9 cellular contexts compared by ENCODE assay signal in the genomic region with DNA sequence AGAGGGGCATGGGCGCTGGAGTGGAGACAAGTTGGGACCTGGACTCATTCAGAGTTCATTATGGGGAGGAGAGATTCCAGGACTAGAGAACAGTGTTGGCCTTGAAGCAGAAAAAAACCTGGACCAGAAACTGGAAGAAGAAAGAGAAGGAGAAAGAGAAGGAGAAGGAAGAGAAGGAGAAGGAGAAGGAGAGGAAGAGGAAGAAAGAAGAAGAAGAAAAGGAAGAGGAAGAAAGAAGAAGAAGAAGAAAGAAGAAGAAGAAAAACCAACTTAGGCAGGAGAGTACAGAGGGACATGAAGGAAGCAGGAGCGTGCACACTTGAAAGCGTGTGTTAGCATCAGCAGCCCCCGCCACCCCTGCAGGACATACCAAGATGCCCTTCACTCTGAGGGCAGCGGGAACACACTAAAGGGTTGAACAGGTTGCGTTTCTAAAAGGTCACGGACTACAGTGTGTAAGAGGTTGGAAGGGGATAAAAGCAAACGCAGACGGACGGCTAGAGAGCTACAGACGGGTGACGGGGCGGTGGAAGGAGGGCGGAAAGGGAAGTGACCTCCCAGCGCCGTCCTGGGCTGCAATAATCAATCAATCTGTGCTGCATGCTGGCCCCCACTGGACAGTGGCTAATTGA.
DNase-seq lines count a peak whose midpoint lies in the region; ATAC-seq, FAIRE-seq and TF ChIP-seq lines count a peak whose summit lies in the region.
"Had no signal": no experiment of that assay in that cellular context is flagged by ENCODE, and none has a peak within 500 bp of the region (broad histone marks: within the 10 kb centered on the region; RNA-seq: fewer than 3 reads in every experiment).

No MANE protein-coding gene starts in this region.

- H3K4me2 ChIP-seq in keratinocyte (ENCODE audit: control insufficient read depth, extremely low read depth, insufficient read depth, low read depth, low read length): peak overlapping the region; percentile 82

- peak overlapping the region; percentile 13 for H3K4me3 Mint-ChIP-seq in activated CD4-positive, alpha-beta memory T cell treated with anti-CD3 and anti-CD28 coated beads for 36 hours
- no peak overlapping the region for H3K4me3 Mint-ChIP-seq in activated CD4-positive, alpha-beta memory T cell treated with anti-CD3 and anti-CD28 coated beads, Interleukin-2, amount 10 ng/mL, durations not matched to agents 7 days and 5 days

- H3K4me3 ChIP-seq in keratinocyte (ENCODE audit: control insufficient read depth in 2 of 3, extremely low read depth in 1 of 3, insufficient read depth in 2 of 3, low read depth in 1 of 3, low read length in 3 of 3) (peak overlapping the region; percentile 31 to 65 (median 42)), subcutaneous abdominal adipose tissue (ENCODE audit: low read depth in 1 of 5, low read length in 5 of 5) (peak overlapping the region; percentile 39 to 50 (median 42))
- H3K4me3 ChIP-seq: SK-N-MC had no signal

- no peaks in the 10 kb centered on the region for H3K9me1 ChIP-seq in keratinocyte (ENCODE audit: control insufficient read depth, extremely low read depth, insufficient read depth, low read length)

- H3K79me2 ChIP-seq in keratinocyte (ENCODE audit: control insufficient read depth, insufficient read depth, low read length): no peaks in the 10 kb centered on the region

- CTCF ChIA-PET in activated CD4-positive, alpha-beta memory T cell treated with anti-CD3 and anti-CD28 coated beads for 36 hours (lab: Charles Lee): no interaction called here
- CTCF ChIA-PET in activated CD4-positive, alpha-beta memory T cell treated with anti-CD3 and anti-CD28 coated beads, Interleukin-2, amount 10 ng/mL, durations not matched to agents 7 days and 5 days (lab: Charles Lee): no interaction called here
- CTCF ChIA-PET in RWPE1 (lab: Yijun Ruan, JAX): interaction anchor here (0.7 kb wide), 2 partner anchors 653 to 886 kb away, joined by 3 to 4 read pairs; no protein-coding TSS in a partner anchor

- peak overlapping the region; percentile 70 for H2AFZ ChIP-seq in keratinocyte (ENCODE audit: control insufficient read depth, low read length)

- H3K9ac ChIP-seq in keratinocyte (ENCODE audit: control insufficient read depth, extremely low read depth, insufficient read depth, low read length) (no peak overlapping the region), subcutaneous abdominal adipose tissue (ENCODE audit: low read length in 5 of 5) (no peak overlapping the region)

- ATAC-seq in SK-N-SH treated with all-trans-retinoic acid at 6 μM for 48 hours (peak; percentile 27; the same call in 2 of the 3 replicates), GM21717 (IDR thresholded peaks at IDR 0.05; ENCODE audit: unreplicated experiment) (no peak)

- POLR2A ChIA-PET in activated CD4-positive, alpha-beta memory T cell treated with anti-CD3 and anti-CD28 coated beads for 36 hours (lab: Charles Lee): no interaction called here
- POLR2A ChIA-PET in activated CD4-positive, alpha-beta memory T cell treated with anti-CD3 and anti-CD28 coated beads, Interleukin-2, amount 10 ng/mL, durations not matched to agents 7 days and 5 days (lab: Charles Lee): no interaction called here
- POLR2A ChIA-PET in RWPE1 (lab: Yijun Ruan, JAX; ENCODE audit: low non-redundant PET): no interaction called here

- H4K20me1 ChIP-seq in keratinocyte (ENCODE audit: control insufficient read depth, extremely low read depth, insufficient read depth, low read length): no peaks in the 10 kb centered on the region

- intact Hi-C loops in activated CD4-positive, alpha-beta memory T cell treated with anti-CD3 and anti-CD28 coated beads for 36 hours (cut with micrococcal nuclease): no loop called here

- dilution Hi-C loops in keratinocyte (cut with MboI; ENCODE audit: extremely low pct_ligation_motif_present, low sequenced_read_pairs): no loop called here

- TF ChIP-seq CTCF in keratinocyte (optimal IDR thresholded peaks at IDR 0.05 in 1 of 3, IDR thresholded peaks at IDR 0.05 in 1 of 3, conservative IDR thresholded peaks at IDR 0.05 in 1 of 3; ENCODE audit: extremely low read depth in 1 of 3, insufficient read depth in 2 of 3, low read length in 3 of 3): no peak
- no peak for TF ChIP-seq CTCF in RWPE1 (conservative IDR thresholded peaks at IDR 0.05; ENCODE audit: low read depth)

- FAIRE-seq in keratinocyte (lab: Jason Lieb, UNC): no peak

- DNase-seq in activated CD4-positive, alpha-beta memory T cell treated with anti-CD3 and anti-CD28 coated beads for 36 hours: no peak
- DNase-seq in activated CD4-positive, alpha-beta memory T cell treated with anti-CD3 and anti-CD28 coated beads, Interleukin-2, amount 10 ng/mL, durations not matched to agents 7 days and 5 days: no peak
- no peak for DNase-seq in keratinocyte (ENCODE audit: low read depth, low spot score)
- no peak for DNase-seq in stimulated activated CD4-positive, alpha-beta T cell treated with anti-CD3 and anti-CD28 coated beads, Interleukin-4, amount 100 ng/mL, for 1 hour
- no peak for DNase-seq in RWPE1 (ENCODE audit: low spot score)

- peaks cover 12% of the 10 kb centered on the region for H3K4me1 Mint-ChIP-seq in activated CD4-positive, alpha-beta memory T cell treated with anti-CD3 and anti-CD28 coated beads for 36 hours (ENCODE audit: low read depth)
- peaks cover 3% of the 10 kb centered on the region for H3K4me1 Mint-ChIP-seq in activated CD4-positive, alpha-beta memory T cell treated with anti-CD3 and anti-CD28 coated beads, Interleukin-2, amount 10 ng/mL, durations not matched to agents 7 days and 5 days

- H3K27ac ChIP-seq in keratinocyte (ENCODE audit: control insufficient read depth, insufficient read depth, low read length) (no peak overlapping the region), subcutaneous abdominal adipose tissue (ENCODE audit: low read depth, low read length) (no peak overlapping the region), RWPE1 (no peak overlapping the region)
- H3K27ac ChIP-seq: SK-N-MC had no signal

- no peaks in the 10 kb centered on the region for H3K9me3 Mint-ChIP-seq in activated CD4-positive, alpha-beta memory T cell treated with anti-CD3 and anti-CD28 coated beads for 36 hours
- H3K9me3 Mint-ChIP-seq in activated CD4-positive, alpha-beta memory T cell treated with anti-CD3 and anti-CD28 coated beads, Interleukin-2, amount 10 ng/mL, durations not matched to agents 7 days and 5 days: no peaks in the 10 kb centered on the region

- H3K36me3 Mint-ChIP-seq in activated CD4-positive, alpha-beta memory T cell treated with anti-CD3 and anti-CD28 coated beads for 36 hours: no peaks in the 10 kb centered on the region
- no peaks in the 10 kb centered on the region for H3K36me3 Mint-ChIP-seq in activated CD4-positive, alpha-beta memory T cell treated with anti-CD3 and anti-CD28 coated beads, Interleukin-2, amount 10 ng/mL, durations not matched to agents 7 days and 5 days (ENCODE audit: low read depth)

- H3K4me1 ChIP-seq in keratinocyte (ENCODE audit: control insufficient read depth, extremely low read depth, insufficient read depth, low read length) (peaks cover 4% of the 10 kb centered on the region), subcutaneous abdominal adipose tissue (ENCODE audit: control insufficient read depth in 5 of 5, insufficient read depth in 5 of 5, low read length in 5 of 5) (peaks cover 0 to 11% (median 10%) of the 10 kb centered on the region in 5 donors)

- H3K27ac Mint-ChIP-seq in activated CD4-positive, alpha-beta memory T cell treated with anti-CD3 and anti-CD28 coated beads for 36 hours: no peak overlapping the region
- no peak overlapping the region for H3K27ac Mint-ChIP-seq in activated CD4-positive, alpha-beta memory T cell treated with anti-CD3 and anti-CD28 coated beads, Interleukin-2, amount 10 ng/mL, durations not matched to agents 7 days and 5 days

- H3K27me3 ChIP-seq in keratinocyte (ENCODE audit: control insufficient read depth, extremely low read depth, insufficient read depth, low read length) (peaks cover 55% of the 10 kb centered on the region), subcutaneous abdominal adipose tissue (ENCODE audit: control insufficient read depth in 5 of 5, insufficient read depth in 4 of 5, low read length in 5 of 5) (peaks cover 17 to 38% (median 34%) of the 10 kb centered on the region in 5 donors)

- H3K36me3 ChIP-seq in keratinocyte (ENCODE audit: control insufficient read depth in 2 of 2, extremely low read depth in 1 of 2, insufficient read depth in 2 of 2, low read length in 2 of 2) (no peaks in the 10 kb centered on the region), subcutaneous abdominal adipose tissue (ENCODE audit: control insufficient read depth in 5 of 5, insufficient read depth in 5 of 5, low read length in 5 of 5) (no peaks in the 10 kb centered on the region)

- no peaks in the 10 kb centered on the region for H3K9me3 ChIP-seq in keratinocyte (ENCODE audit: control insufficient read depth, low read depth, low read length)
- peaks cover 0 to 3% (median 0%) of the 10 kb centered on the region in 5 donors for H3K9me3 ChIP-seq in subcutaneous abdominal adipose tissue (ENCODE audit: control insufficient read depth in 5 of 5, low read length in 5 of 5)

- H3K27me3 Mint-ChIP-seq in activated CD4-positive, alpha-beta memory T cell treated with anti-CD3 and anti-CD28 coated beads for 36 hours: peaks cover 29% of the 10 kb centered on the region
- H3K27me3 Mint-ChIP-seq in activated CD4-positive, alpha-beta memory T cell treated with anti-CD3 and anti-CD28 coated beads, Interleukin-2, amount 10 ng/mL, durations not matched to agents 7 days and 5 days: peaks cover 25% of the 10 kb centered on the region

TF ChIP-seq in SK-N-SH treated with all-trans-retinoic acid at 6 μM for 48 hours, 23 proteins besides CTCF, POLR2A, EP300 and RAD21 (continues in another document):
- TF ChIP-seq, protein P1, sequence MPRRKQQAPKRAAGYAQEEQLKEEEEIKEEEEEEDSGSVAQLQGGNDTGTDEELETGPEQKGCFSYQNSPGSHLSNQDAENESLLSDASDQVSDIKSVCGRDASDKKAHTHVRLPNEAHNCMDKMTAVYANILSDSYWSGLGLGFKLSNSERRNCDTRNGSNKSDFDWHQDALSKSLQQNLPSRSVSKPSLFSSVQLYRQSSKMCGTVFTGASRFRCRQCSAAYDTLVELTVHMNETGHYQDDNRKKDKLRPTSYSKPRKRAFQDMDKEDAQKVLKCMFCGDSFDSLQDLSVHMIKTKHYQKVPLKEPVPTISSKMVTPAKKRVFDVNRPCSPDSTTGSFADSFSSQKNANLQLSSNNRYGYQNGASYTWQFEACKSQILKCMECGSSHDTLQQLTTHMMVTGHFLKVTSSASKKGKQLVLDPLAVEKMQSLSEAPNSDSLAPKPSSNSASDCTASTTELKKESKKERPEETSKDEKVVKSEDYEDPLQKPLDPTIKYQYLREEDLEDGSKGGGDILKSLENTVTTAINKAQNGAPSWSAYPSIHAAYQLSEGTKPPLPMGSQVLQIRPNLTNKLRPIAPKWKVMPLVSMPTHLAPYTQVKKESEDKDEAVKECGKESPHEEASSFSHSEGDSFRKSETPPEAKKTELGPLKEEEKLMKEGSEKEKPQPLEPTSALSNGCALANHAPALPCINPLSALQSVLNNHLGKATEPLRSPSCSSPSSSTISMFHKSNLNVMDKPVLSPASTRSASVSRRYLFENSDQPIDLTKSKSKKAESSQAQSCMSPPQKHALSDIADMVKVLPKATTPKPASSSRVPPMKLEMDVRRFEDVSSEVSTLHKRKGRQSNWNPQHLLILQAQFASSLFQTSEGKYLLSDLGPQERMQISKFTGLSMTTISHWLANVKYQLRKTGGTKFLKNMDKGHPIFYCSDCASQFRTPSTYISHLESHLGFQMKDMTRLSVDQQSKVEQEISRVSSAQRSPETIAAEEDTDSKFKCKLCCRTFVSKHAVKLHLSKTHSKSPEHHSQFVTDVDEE (CRISPR knock-in tag; IDR thresholded peaks at IDR 0.05): no peak
